ENCODE assay signal across 36 cellular contexts in the genomic region with DNA sequence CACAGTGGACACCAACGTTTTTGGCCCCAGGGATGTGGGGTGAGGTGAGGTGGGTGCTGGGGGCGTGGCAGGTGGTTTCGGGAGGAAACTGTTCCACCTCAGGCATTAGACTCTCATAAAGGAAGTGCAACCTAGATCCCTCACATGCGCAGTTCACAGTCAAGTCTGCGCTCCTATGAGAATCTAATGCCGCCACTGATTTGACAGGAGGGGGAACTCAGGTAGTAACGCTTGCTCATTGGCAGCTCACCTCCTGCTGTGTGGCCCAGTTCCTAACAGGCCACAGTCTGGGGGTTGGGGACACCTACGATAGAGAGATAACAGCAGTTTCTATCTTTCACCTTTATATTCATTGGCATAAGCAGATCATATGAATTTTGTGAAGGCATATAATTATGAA.
"Had no signal": no experiment of that assay in that cellular context is flagged by ENCODE, and none has a peak within 500 bp of the region (broad histone marks: within the 10 kb centered on the region; RNA-seq: fewer than 3 reads in every experiment).

No MANE protein-coding gene starts in this region.

- DNase-seq: activated CD4-positive, alpha-beta memory T cell treated with anti-CD3 and anti-CD28 coated beads for 36 hours; activated CD4-positive, alpha-beta T cell treated with anti-CD3 and anti-CD28 coated beads for 36 hours; activated CD4-positive, alpha-beta T cell treated with anti-CD3 and anti-CD28 coated beads, Interleukin-2, amount 10 ng/mL, durations not matched to agents 24 days and 14 days; activated CD4-positive, CD25-positive, alpha-beta regulatory T cell; activated CD4-positive, CD25-positive, alpha-beta regulatory T cell treated with anti-CD3 and anti-CD28 coated beads, Interleukin-2, amount 50 U/mL, for 72 hours; activated CD8-positive, alpha-beta memory T cell treated with anti-CD3 and anti-CD28 coated beads, Interleukin-2, amount 10 ng/mL, durations not matched to agents 7 days and 5 days; activated CD8-positive, alpha-beta memory T cell treated with anti-CD3 and anti-CD28 coated beads, Interleukin-2, amount 50 U/mL, for 4 hours; activated CD8-positive, alpha-beta T cell treated with anti-CD3 and anti-CD28 coated beads, Interleukin-2, amount 10 ng/mL, durations not matched to agents 7 days and 5 days; activated effector memory CD4-positive, alpha-beta T cell treated with anti-CD3 and anti-CD28 coated beads, Interleukin-2, amount 50 U/mL, for 16 hours; activated naive CD4-positive, alpha-beta T cell treated with anti-CD3 and anti-CD28 coated beads for 36 hours; activated naive CD8-positive, alpha-beta T cell treated with anti-CD3 and anti-CD28 coated beads for 36 hours; activated naive CD8-positive, alpha-beta T cell treated with anti-CD3 and anti-CD28 coated beads, Interleukin-2, amount 50 U/mL, for 24 hours; activated T-cell treated with anti-CD3 and anti-CD28 coated beads, Interleukin-2, amount 50 U/mL, for 1 hour; activated T-cell treated with anti-CD3 and anti-CD28 coated beads, Interleukin-2, amount 50 U/mL, for 48 hours; adrenal gland; amygdala; aorta; body of pancreas; caudate nucleus; cortex of kidney; dermis blood vessel endothelial cell; effector CD4-positive, alpha-beta T cell; endodermal cell; erythroblast; gastrocnemius medialis; glutamatergic neuron; heart left ventricle; T-helper 17 cell; T1000; WERI-Rb-1 had no signal

- H3K27ac ChIP-seq: adrenal gland, body of pancreas, esophagus muscularis mucosa, foreskin keratinocyte, gastrocnemius medialis, heart left ventricle, WERI-Rb-1 had no signal

- H3K9me3 Mint-ChIP-seq: activated T-helper 2 cell treated with anti-CD3 and anti-CD28 coated beads, Interferon-gamma antibody, Interleukin-2, Interleukin-4, amounts not matched to agents 10 μg/mL and 5 μg/mL and 100 μg/mL, durations not matched to agents 14 hours and 24 hours and 36 hours; T-helper 2 cell treated with Interferon-gamma antibody and Interleukin-4, amounts not matched to agents 5 μg/mL and 100 μg/mL, for 36 hours had no signal

- H3K27me3 Mint-ChIP-seq: activated CD4-positive, alpha-beta memory T cell treated with anti-CD3 and anti-CD28 coated beads for 36 hours; activated CD4-positive, alpha-beta T cell treated with anti-CD3 and anti-CD28 coated beads for 36 hours; activated CD8-positive, alpha-beta memory T cell treated with anti-CD3 and anti-CD28 coated beads, Interleukin-2, amount 10 ng/mL, durations not matched to agents 7 days and 5 days; activated naive CD4-positive, alpha-beta T cell treated with anti-CD3 and anti-CD28 coated beads, Interleukin-2, amount 50 U/mL, for 24 hours; activated naive CD8-positive, alpha-beta T cell treated with anti-CD3 and anti-CD28 coated beads for 36 hours; activated naive CD8-positive, alpha-beta T cell treated with anti-CD3 and anti-CD28 coated beads, Interleukin-2, amount 50 U/mL, for 24 hours; T-helper 17 cell had no signal

- ATAC-seq: activated CD4-positive, alpha-beta T cell treated with anti-CD3 and anti-CD28 coated beads for 36 hours; activated CD8-positive, alpha-beta memory T cell treated with anti-CD3 and anti-CD28 coated beads, Interleukin-2, amount 10 ng/mL, durations not matched to agents 7 days and 5 days; activated CD8-positive, alpha-beta T cell treated with anti-CD3 and anti-CD28 coated beads, Interleukin-2, amount 10 ng/mL, durations not matched to agents 7 days and 5 days; activated naive CD8-positive, alpha-beta T cell treated with anti-CD3 and anti-CD28 coated beads, Interleukin-2, amount 50 U/mL, for 24 hours; body of pancreas; foreskin keratinocyte; gastrocnemius medialis; heart left ventricle; T-helper 17 cell had no signal

- H3K4me3 ChIP-seq: adrenal gland, body of pancreas, esophagus muscularis mucosa, gastrocnemius medialis, heart left ventricle had no signal

- H3K9me3 ChIP-seq: body of pancreas, esophagus muscularis mucosa, gastrocnemius medialis had no signal

- H3K4me1 ChIP-seq: adrenal gland, body of pancreas, gastrocnemius medialis, heart left ventricle had no signal

- H3K27ac Mint-ChIP-seq: activated CD4-positive, alpha-beta memory T cell treated with anti-CD3 and anti-CD28 coated beads for 36 hours; activated CD4-positive, alpha-beta T cell treated with anti-CD3 and anti-CD28 coated beads for 36 hours; activated CD4-positive, alpha-beta T cell treated with anti-CD3 and anti-CD28 coated beads, Interleukin-2, amount 10 ng/mL, durations not matched to agents 24 days and 14 days; activated CD8-positive, alpha-beta memory T cell treated with anti-CD3 and anti-CD28 coated beads, Interleukin-2, amount 10 ng/mL, durations not matched to agents 7 days and 5 days; activated CD8-positive, alpha-beta T cell treated with anti-CD3 and anti-CD28 coated beads, Interleukin-2, amount 10 ng/mL, durations not matched to agents 7 days and 5 days; activated naive CD4-positive, alpha-beta T cell treated with anti-CD3 and anti-CD28 coated beads for 36 hours; activated naive CD4-positive, alpha-beta T cell treated with anti-CD3 and anti-CD28 coated beads, Interleukin-2, amount 50 U/mL, for 24 hours; activated naive CD8-positive, alpha-beta T cell treated with anti-CD3 and anti-CD28 coated beads for 36 hours; activated naive CD8-positive, alpha-beta T cell treated with anti-CD3 and anti-CD28 coated beads, Interleukin-2, amount 50 U/mL, for 24 hours; activated T-helper 1 cell treated with anti-CD3 and anti-CD28 coated beads, Interleukin-12 subunit alpha, Interleukin-12 subunit beta, Interleukin-2, Interleukin-4 antibody, amounts not matched to agents 30 ng/mL and 10 ng/mL and 1 ng/mL, durations not matched to agents 14 hours and 24 hours and 36 hours; activated T-helper 2 cell treated with anti-CD3 and anti-CD28 coated beads, Interferon-gamma antibody, Interleukin-2, Interleukin-4, amounts not matched to agents 10 μg/mL and 5 μg/mL and 100 μg/mL, durations not matched to agents 14 hours and 24 hours and 36 hours; endodermal cell; T-helper 17 cell; T-helper 2 cell treated with Interferon-gamma antibody and Interleukin-4, amounts not matched to agents 5 μg/mL and 100 μg/mL, for 36 hours had no signal

- H3K4me3 Mint-ChIP-seq: activated CD4-positive, alpha-beta memory T cell treated with anti-CD3 and anti-CD28 coated beads for 36 hours; activated CD4-positive, alpha-beta T cell treated with anti-CD3 and anti-CD28 coated beads for 36 hours; activated CD4-positive, alpha-beta T cell treated with anti-CD3 and anti-CD28 coated beads, Interleukin-2, amount 10 ng/mL, durations not matched to agents 24 days and 14 days; activated CD8-positive, alpha-beta memory T cell treated with anti-CD3 and anti-CD28 coated beads, Interleukin-2, amount 10 ng/mL, durations not matched to agents 7 days and 5 days; activated CD8-positive, alpha-beta T cell treated with anti-CD3 and anti-CD28 coated beads, Interleukin-2, amount 10 ng/mL, durations not matched to agents 7 days and 5 days; activated naive CD4-positive, alpha-beta T cell treated with anti-CD3 and anti-CD28 coated beads for 36 hours; activated naive CD4-positive, alpha-beta T cell treated with anti-CD3 and anti-CD28 coated beads, Interleukin-2, amount 50 U/mL, for 24 hours; activated naive CD8-positive, alpha-beta T cell treated with anti-CD3 and anti-CD28 coated beads for 36 hours; activated naive CD8-positive, alpha-beta T cell treated with anti-CD3 and anti-CD28 coated beads, Interleukin-2, amount 50 U/mL, for 24 hours; activated T-helper 1 cell treated with anti-CD3 and anti-CD28 coated beads, Interleukin-12 subunit alpha, Interleukin-12 subunit beta, Interleukin-2, Interleukin-4 antibody, amounts not matched to agents 30 ng/mL and 10 ng/mL and 1 ng/mL, durations not matched to agents 14 hours and 24 hours and 36 hours; endodermal cell; T-helper 17 cell; T-helper 2 cell treated with Interferon-gamma antibody and Interleukin-4, amounts not matched to agents 5 μg/mL and 100 μg/mL, for 36 hours had no signal

- H3K36me3 ChIP-seq: adrenal gland, esophagus muscularis mucosa, gastrocnemius medialis, WERI-Rb-1 had no signal

- H3K4me1 Mint-ChIP-seq: T-helper 17 cell had no signal

- H3K27me3 ChIP-seq: adrenal gland, body of pancreas, esophagus muscularis mucosa, foreskin keratinocyte, gastrocnemius medialis, heart left ventricle had no signal
